ENCODE assay signal across 1 cellular context in genomic region chr22:40220316-40221054, GRCh38.
TF ChIP-seq lines count a peak whose summit lies in the region.

No MANE protein-coding gene starts in this region.

TF ChIP-seq in SK-N-SH, 30 proteins besides CTCF, POLR2A, EP300 and RAD21 (continued from another document):
- TF ChIP-seq PBX3 (IDR thresholded peaks at IDR 0.05) (no peak), TCF12 (IDR thresholded peaks at IDR 0.05) (no peak), MXI1 (IDR thresholded peaks at IDR 0.05; ENCODE audit: low read depth, low read length) (no peak), NRF1 (IDR thresholded peaks at IDR 0.05; ENCODE audit: low read depth, low read length) (no peak), FOXM1 (IDR thresholded peaks at IDR 0.05; ENCODE audit: low read depth) (no peak), RXRA (IDR thresholded peaks at IDR 0.05; ENCODE audit: borderline replicate concordance, low read depth) (no peak), GATA2 (CRISPR knock-in tag; IDR thresholded peaks at IDR 0.05) (no peak), NFIC (IDR thresholded peaks at IDR 0.05; ENCODE audit: borderline replicate concordance) (no peak), SMC3 (IDR thresholded peaks at IDR 0.05; ENCODE audit: low read depth, low read length) (no peak), RCOR1 (IDR thresholded peaks at IDR 0.05; ENCODE audit: low read length) (no peak)
